Comparison of ENCODE assay signal across 14 cellular contexts in genomic region chr4:82042042-82042441, GRCh38.
"Had no signal": no experiment of that assay in that cellular context is flagged by ENCODE, and none has a peak within 500 bp of the region (broad histone marks: within the 10 kb centered on the region; RNA-seq: fewer than 3 reads in every experiment).

No MANE protein-coding gene starts in this region.

- H3K4me3 Mint-ChIP-seq: activated B cell treated with CpG ODN at 0.5 μM for 24 hours; activated CD4-positive, alpha-beta T cell treated with anti-CD3 and anti-CD28 coated beads, Interleukin-2, amount 10 ng/mL, durations not matched to agents 24 days and 14 days; memory B cell; T-helper 2 cell treated with Interferon-gamma antibody and Interleukin-4, amounts not matched to agents 5 μg/mL and 100 μg/mL, for 36 hours had no signal

- H3K27ac ChIP-seq: left ventricle myocardium inferior, neutrophil, stomach, testis had no signal

- H3K4me1 ChIP-seq: testis had no signal

- H3K27me3 ChIP-seq: testis had no signal

- H3K36me3 ChIP-seq: left ventricle myocardium inferior, neutrophil, stomach had no signal

- H3K4me3 ChIP-seq: left ventricle myocardium inferior, mucosa of descending colon, stomach, testis had no signal

- H3K36me3 Mint-ChIP-seq: memory B cell; naive thymus-derived CD4-positive, alpha-beta T cell had no signal

- H3K4me1 Mint-ChIP-seq: memory B cell had no signal

- H3K9me3 Mint-ChIP-seq: activated B cell treated with CpG ODN at 0.5 μM for 24 hours; activated CD4-positive, alpha-beta T cell treated with anti-CD3 and anti-CD28 coated beads, Interleukin-2, amount 10 ng/mL, durations not matched to agents 24 days and 14 days; memory B cell; T-helper 2 cell treated with Interferon-gamma antibody and Interleukin-4, amounts not matched to agents 5 μg/mL and 100 μg/mL, for 36 hours had no signal

- H3K27ac Mint-ChIP-seq: activated B cell treated with CpG ODN at 0.5 μM for 24 hours; activated CD4-positive, alpha-beta T cell treated with anti-CD3 and anti-CD28 coated beads, Interleukin-2, amount 10 ng/mL, durations not matched to agents 24 days and 14 days; memory B cell; T-helper 2 cell treated with Interferon-gamma antibody and Interleukin-4, amounts not matched to agents 5 μg/mL and 100 μg/mL, for 36 hours had no signal

- ATAC-seq: esophagus mucosa; mucosa of descending colon; naive thymus-derived CD4-positive, alpha-beta T cell had no signal

- H3K9me3 ChIP-seq: left ventricle myocardium inferior, mucosa of descending colon, neutrophil, stomach, testis had no signal

- DNase-seq: activated B cell treated with CpG ODN at 0.5 μM for 24 hours; activated CD4-positive, alpha-beta T cell treated with anti-CD3 and anti-CD28 coated beads, Interleukin-2, amount 10 ng/mL, durations not matched to agents 24 days and 14 days; activated gamma-delta T cell treated with Interleukin-2 at 50 U/mL for 16 hours; caudate nucleus; left ventricle myocardium inferior; mucosa of descending colon; naive thymus-derived CD4-positive, alpha-beta T cell; stimulated activated CD4-positive, alpha-beta T cell treated with anti-CD3 and anti-CD28 coated beads, Interleukin-4, amount 100 ng/mL, for 1 hour; stomach; testis had no signal
